19 cellular contexts compared by ENCODE assay signal in the genomic region with DNA sequence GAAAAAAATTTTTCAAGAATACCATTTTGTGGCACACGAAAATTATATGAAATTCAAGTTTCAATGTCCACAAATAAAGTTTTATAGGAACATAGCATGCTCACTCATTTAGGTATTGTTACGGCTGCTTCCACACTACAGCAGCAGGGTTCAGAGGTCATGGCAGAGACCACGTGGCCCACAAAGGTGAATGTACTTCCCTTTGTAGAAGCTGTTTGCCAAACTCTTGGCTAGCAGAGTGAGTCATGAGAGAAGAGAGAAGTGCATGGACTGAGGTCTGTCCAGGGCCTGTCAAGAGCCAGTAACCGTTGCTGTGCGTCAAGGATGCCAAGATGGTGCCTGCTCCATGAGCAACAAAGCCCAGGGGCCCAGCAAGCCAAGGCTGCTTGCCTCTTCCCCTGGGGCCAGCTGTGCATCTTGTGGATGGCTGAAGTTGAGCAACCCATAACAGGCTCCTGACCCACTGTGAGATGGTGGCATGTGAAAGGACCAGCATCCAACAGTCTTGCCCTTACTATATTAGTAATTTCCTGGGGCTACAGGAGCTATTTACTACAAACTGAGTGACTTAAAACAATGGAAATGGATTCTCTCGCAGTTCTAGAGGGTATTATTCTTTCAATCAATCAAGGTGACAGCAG.
A peak's percentile ranks its signal among the peaks of the same experiment; 100 is the strongest.
DNase-seq lines count a peak whose midpoint lies in the region; ATAC-seq and TF ChIP-seq lines count a peak whose summit lies in the region.
"Had no signal": no experiment of that assay in that cellular context is flagged by ENCODE, and none has a peak within 500 bp of the region (broad histone marks: within the 10 kb centered on the region; RNA-seq: fewer than 3 reads in every experiment).

No MANE protein-coding gene starts in this region.

- DNase-seq in DND-41 (no peak), M059J (ENCODE audit: low read depth) (peak; percentile 45), left lobe of liver (ENCODE audit: low spot score) (peak; percentile 60), lower leg skin (ENCODE audit: low spot score in 2 of 2) (no peak)
- DNase-seq in activated CD4-positive, alpha-beta memory T cell treated with anti-CD3 and anti-CD28 coated beads for 36 hours, result peak; percentile 44
- DNase-seq: activated CD4-positive, CD25-positive, alpha-beta regulatory T cell; BE2C; body of pancreas; KBM-7; mammary epithelial cell; NCI-H1417; stimulated activated naive CD4-positive, alpha-beta T cell had no signal

- H3K27ac ChIP-seq in DND-41 (ENCODE audit: low read length), result peak overlapping the region; percentile 13; the same call in 1 of the 2 replicates
- H3K27ac ChIP-seq: body of pancreas, esophagus muscularis mucosa, tibial artery had no signal

- H3K9me3 ChIP-seq in DND-41 (ENCODE audit: insufficient read depth, low read length, severe bottlenecking), result no peaks in the 10 kb centered on the region
- H3K9me3 ChIP-seq: BE2C, body of pancreas, esophagus muscularis mucosa, psoas muscle, tibial artery had no signal

- CTCF ChIA-PET in activated CD4-positive, alpha-beta memory T cell treated with anti-CD3 and anti-CD28 coated beads for 36 hours (lab: Charles Lee), result interaction anchor here (0.9 to 3.2 kb wide), 3 partner anchors 56 to 368 kb away, joined by 4 to 14 read pairs (median 11); no protein-coding TSS in a partner anchor

- H3K4me1 Mint-ChIP-seq in activated CD4-positive, alpha-beta memory T cell treated with anti-CD3 and anti-CD28 coated beads for 36 hours (ENCODE audit: low read depth), result peaks cover 52% of the 10 kb centered on the region

- TF ChIP-seq CTCF in DND-41 (IDR thresholded peaks at IDR 0.05; ENCODE audit: borderline replicate concordance, extremely low read depth, low read length, poor library complexity, severe bottlenecking) (no peak), lower leg skin (IDR thresholded peaks at IDR 0.05) (no peak)

- H3K79me2 ChIP-seq in DND-41 (ENCODE audit: insufficient read depth, low read length), result peaks cover 11% of the 10 kb centered on the region

- no peaks in the 10 kb centered on the region for H3K9me3 Mint-ChIP-seq in activated CD4-positive, alpha-beta memory T cell treated with anti-CD3 and anti-CD28 coated beads for 36 hours
- H3K9me3 Mint-ChIP-seq: nephron; T-helper 1 cell treated with Interleukin-12 subunit alpha and Interleukin-12 subunit beta and Interleukin-4 antibody, amounts not matched to agents 30 μg/mL and 1 μg/mL, for 36 hours had no signal

- H3K4me2 ChIP-seq in DND-41 (ENCODE audit: insufficient read depth, low read length), result no peak overlapping the region

- H3K4me1 ChIP-seq in DND-41 (ENCODE audit: insufficient read depth, low read length), result peaks cover 38% of the 10 kb centered on the region
- H3K4me1 ChIP-seq: BE2C, body of pancreas had no signal

- no peaks in the 10 kb centered on the region for H4K20me1 ChIP-seq in DND-41 (ENCODE audit: insufficient read depth, low read length)

- H3K4me3 Mint-ChIP-seq in activated CD4-positive, alpha-beta memory T cell treated with anti-CD3 and anti-CD28 coated beads for 36 hours, result no peak overlapping the region
- H3K4me3 Mint-ChIP-seq: nephron; T-helper 1 cell treated with Interleukin-12 subunit alpha and Interleukin-12 subunit beta and Interleukin-4 antibody, amounts not matched to agents 30 μg/mL and 1 μg/mL, for 36 hours had no signal

- no peaks in the 10 kb centered on the region for H3K27me3 Mint-ChIP-seq in activated CD4-positive, alpha-beta memory T cell treated with anti-CD3 and anti-CD28 coated beads for 36 hours

- POLR2A ChIA-PET in activated CD4-positive, alpha-beta memory T cell treated with anti-CD3 and anti-CD28 coated beads for 36 hours (lab: Charles Lee), result interaction anchor here (0.5 to 10.5 kb wide), 2 partner anchors 32 to 47 kb away, joined by 3 to 148 read pairs; no protein-coding TSS in a partner anchor

- 78 to 79% methylated on average over 6 of the region's 6 CpGs for WGBS in lower leg skin, 2 donors

- intact Hi-C loops in activated CD4-positive, alpha-beta memory T cell treated with anti-CD3 and anti-CD28 coated beads for 36 hours (cut with micrococcal nuclease), result no loop called here
- intact Hi-C loops in lower leg skin (cut with DNase I; ENCODE audit: low total_unique reads), result no loop called here

- H3K36me3 Mint-ChIP-seq in activated CD4-positive, alpha-beta memory T cell treated with anti-CD3 and anti-CD28 coated beads for 36 hours, result no peaks in the 10 kb centered on the region

- H3K27me3 ChIP-seq in DND-41 (ENCODE audit: insufficient read depth, low read length, poor library complexity), result no peaks in the 10 kb centered on the region
- H3K27me3 ChIP-seq: body of pancreas, esophagus muscularis mucosa, tibial artery had no signal

- no peak overlapping the region for H2AFZ ChIP-seq in DND-41 (ENCODE audit: low read depth, low read length)

- no peak overlapping the region for H3K4me3 ChIP-seq in DND-41 (ENCODE audit: low read depth in 1 of 2, low read length in 2 of 2)
- no peak overlapping the region for H3K4me3 ChIP-seq in lower leg skin (ENCODE audit: low read depth, poor library complexity, severe bottlenecking)
- H3K4me3 ChIP-seq: body of pancreas, esophagus muscularis mucosa, psoas muscle, tibial artery had no signal

- H3K9ac ChIP-seq in DND-41 (ENCODE audit: low read depth, low read length), result no peak overlapping the region

- H3K36me3 ChIP-seq in DND-41 (ENCODE audit: insufficient read depth, low read length), result no peaks in the 10 kb centered on the region; the same call in 1 of the 2 replicates
- H3K36me3 ChIP-seq: BE2C, esophagus muscularis mucosa, tibial artery had no signal

- no peak for ATAC-seq in DND-41 (ENCODE audit: insufficient read depth, low read depth)
- ATAC-seq in left lobe of liver, result peak; percentile 95
- no peak for ATAC-seq in HG03571 (IDR thresholded peaks at IDR 0.05; ENCODE audit: unreplicated experiment)
- ATAC-seq in GM21515 (IDR thresholded peaks at IDR 0.05; ENCODE audit: unreplicated experiment), result no peak
- ATAC-seq: body of pancreas had no signal

- TF ChIP-seq POLR2A in lower leg skin (IDR thresholded peaks at IDR 0.05), result no peak

- H3K27ac Mint-ChIP-seq in activated CD4-positive, alpha-beta memory T cell treated with anti-CD3 and anti-CD28 coated beads for 36 hours, result no peak overlapping the region
- H3K27ac Mint-ChIP-seq: T-helper 1 cell treated with Interleukin-12 subunit alpha and Interleukin-12 subunit beta and Interleukin-4 antibody, amounts not matched to agents 30 μg/mL and 1 μg/mL, for 36 hours had no signal

Comparison
In these comparisons a context has a peak if more than half of its experiments do, and no peak if none do; other contexts are left out.
1. DNase-seq: peak in M059J (single experiment), activated CD4-positive, alpha-beta memory T cell treated with anti-CD3 and anti-CD28 coated beads for 36 hours (single experiment) and left lobe of liver (single experiment); none in DND-41 (single experiment) and lower leg skin (0 of 2).